ENCODE assay signal across 12 cellular contexts in the genomic region with DNA sequence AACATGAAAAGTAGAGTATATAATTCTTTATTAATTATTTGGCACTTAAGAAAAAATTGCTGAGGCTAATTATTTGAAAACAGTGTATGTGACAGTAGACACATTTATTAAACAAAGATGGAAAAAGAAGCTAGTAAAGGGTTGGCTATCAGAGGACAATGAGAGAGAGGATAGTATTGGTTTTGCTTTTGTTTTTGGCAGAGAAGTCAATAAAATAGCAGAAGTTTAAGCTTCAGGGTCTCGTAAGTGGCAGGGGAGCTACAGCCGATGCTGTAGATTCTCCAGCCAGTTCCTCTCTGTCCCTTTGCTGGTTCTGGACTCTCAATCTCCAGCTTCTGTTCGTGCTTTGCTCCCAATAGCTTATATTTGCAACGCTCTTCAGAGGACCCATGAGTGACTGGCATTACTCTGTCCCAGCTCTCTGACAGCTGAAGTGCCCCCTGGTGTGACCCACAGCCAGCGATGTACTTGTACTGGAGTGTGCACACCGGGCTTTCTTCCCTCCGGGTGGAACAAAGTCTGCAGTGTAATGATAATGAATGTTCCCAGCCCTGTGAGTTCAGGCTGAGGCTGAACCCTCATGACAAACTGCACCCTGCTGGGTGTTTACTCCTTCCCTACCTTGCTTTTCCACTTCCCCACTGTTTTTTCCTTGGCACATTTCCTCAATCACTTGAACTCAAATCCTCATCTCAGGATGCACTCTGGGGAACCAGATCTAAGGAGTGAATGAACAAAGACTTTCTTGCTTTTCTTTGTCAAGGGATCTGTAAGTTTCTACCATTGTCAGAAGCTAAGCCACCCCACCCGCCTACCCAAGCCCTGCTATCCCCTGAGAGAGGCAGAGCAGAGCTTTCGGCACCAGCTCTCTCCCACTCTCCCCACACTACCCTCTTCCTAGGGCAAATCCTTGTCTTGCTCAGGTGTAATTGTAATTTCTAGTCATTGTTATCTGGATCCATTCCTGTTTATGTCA.
DNase-seq lines count a peak whose midpoint lies in the region; ATAC-seq and TF ChIP-seq lines count a peak whose summit lies in the region.
"Had no signal": no experiment of that assay in that cellular context is flagged by ENCODE, and none has a peak within 500 bp of the region (broad histone marks: within the 10 kb centered on the region; RNA-seq: fewer than 3 reads in every experiment).

No MANE protein-coding gene starts in this region.

- intact Hi-C loops in heart right ventricle (cut with DNase I): loop anchor here in 1 of 10 donors (5.0 kb wide), 1 partner anchor 254 kb away; the partner anchor contains the start of gene LHFPL6

- POLR2A ChIA-PET in activated CD8-positive, alpha-beta T cell treated with anti-CD3 and anti-CD28 coated beads, Interleukin-2, amount 10 ng/mL, durations not matched to agents 7 days and 5 days (lab: Charles Lee): no interaction called here

- peak overlapping the region; percentile 60 for H3K4me2 ChIP-seq in GM23338

- H3F3A ChIP-seq in GM23338 (replicated peaks; ENCODE audit: low read depth): no peaks in the 10 kb centered on the region; the same call in 1 of the 2 replicates

- no peaks in the 10 kb centered on the region for H3K9me3 ChIP-seq in heart right ventricle

- CTCF ChIA-PET in activated CD8-positive, alpha-beta T cell treated with anti-CD3 and anti-CD28 coated beads, Interleukin-2, amount 10 ng/mL, durations not matched to agents 7 days and 5 days (lab: Charles Lee): no interaction called here

- 45 to 59% methylated on average over 9 of the region's 9 CpGs for WGBS in heart right ventricle, 2 donors

- peak overlapping the region; percentile 33 for H3K4me3 Mint-ChIP-seq in GM23338
- H3K4me3 Mint-ChIP-seq in neural crest cell: peak overlapping the region; percentile 3
- no peak overlapping the region for H3K4me3 Mint-ChIP-seq in activated CD8-positive, alpha-beta T cell treated with anti-CD3 and anti-CD28 coated beads, Interleukin-2, amount 10 ng/mL, durations not matched to agents 7 days and 5 days
- H3K4me3 Mint-ChIP-seq: activated naive CD8-positive, alpha-beta T cell treated with anti-CD3 and anti-CD28 coated beads, Interleukin-2, amount 50 U/mL, for 24 hours; B cell had no signal

- peaks cover 9% of the 10 kb centered on the region; the same call in 1 of the 2 replicates for H3K27me3 ChIP-seq in GM23338 (ENCODE audit: insufficient read depth)
- no peaks in the 10 kb centered on the region for H3K27me3 ChIP-seq in heart right ventricle

- H2AFZ ChIP-seq in GM23338: no peak overlapping the region

- ATAC-seq in GM23338: peak; percentile 93
- peak; percentile 82 to 96 (median 87) for ATAC-seq in heart right ventricle
- ATAC-seq in activated CD8-positive, alpha-beta T cell treated with anti-CD3 and anti-CD28 coated beads, Interleukin-2, amount 10 ng/mL, durations not matched to agents 7 days and 5 days: no peak
- ATAC-seq in HG02884 (IDR thresholded peaks at IDR 0.05; ENCODE audit: unreplicated experiment): no peak
- ATAC-seq: activated naive CD8-positive, alpha-beta T cell treated with anti-CD3 and anti-CD28 coated beads, Interleukin-2, amount 50 U/mL, for 24 hours; GM12878 had no signal

- H3K9me2 ChIP-seq in GM23338 (ENCODE audit: insufficient read depth): no peaks in the 10 kb centered on the region; the same call in 1 of the 2 replicates

- TF ChIP-seq CTCF in GM23338 (conservative IDR thresholded peaks at IDR 0.05; ENCODE audit: low read depth in 2 of 2) (no peak), heart right ventricle (IDR thresholded peaks at IDR 0.05) (peak in 2 of 9 donors; percentile 10 to 14), neural crest cell (conservative IDR thresholded peaks at IDR 0.05) (no peak)

- DNase-seq in GM23338 (ENCODE audit: low spot score): peak; percentile 68
- DNase-seq in NCI-H510A (lab: John Stamatoyannopoulos, UW): peak; percentile 0
- DNase-seq in heart right ventricle: peak; percentile 52 to 63
- peak; percentile 13 for DNase-seq in neural crest cell (ENCODE audit: low read depth, low spot score)
- DNase-seq in activated CD8-positive, alpha-beta T cell treated with anti-CD3 and anti-CD28 coated beads, Interleukin-2, amount 10 ng/mL, durations not matched to agents 7 days and 5 days: no peak
- DNase-seq in HCEC 1CT: no peak
- no peak for DNase-seq in 8988T
- DNase-seq: activated naive CD8-positive, alpha-beta T cell treated with anti-CD3 and anti-CD28 coated beads, Interleukin-2, amount 50 U/mL, for 24 hours; NCI-H1092 had no signal

- H3K36me3 Mint-ChIP-seq in GM23338 (ENCODE audit: low read depth) (no peaks in the 10 kb centered on the region; the same call in 2 of the 3 replicates), neural crest cell (ENCODE audit: low read depth) (peaks cover 13% of the 10 kb centered on the region)
- H3K36me3 Mint-ChIP-seq in activated CD8-positive, alpha-beta T cell treated with anti-CD3 and anti-CD28 coated beads, Interleukin-2, amount 10 ng/mL, durations not matched to agents 7 days and 5 days (ENCODE audit: low read depth): no peaks in the 10 kb centered on the region

- no peaks in the 10 kb centered on the region for H3K9me3 Mint-ChIP-seq in GM23338
- peaks cover 2% of the 10 kb centered on the region for H3K9me3 Mint-ChIP-seq in neural crest cell
- no peaks in the 10 kb centered on the region for H3K9me3 Mint-ChIP-seq in activated CD8-positive, alpha-beta T cell treated with anti-CD3 and anti-CD28 coated beads, Interleukin-2, amount 10 ng/mL, durations not matched to agents 7 days and 5 days (ENCODE audit: insufficient read depth)
- H3K9me3 Mint-ChIP-seq: activated naive CD8-positive, alpha-beta T cell treated with anti-CD3 and anti-CD28 coated beads, Interleukin-2, amount 50 U/mL, for 24 hours had no signal

- H3K4me1 ChIP-seq in GM23338 (ENCODE audit: insufficient read depth): peaks cover 38% of the 10 kb centered on the region
- peaks cover 11 to 72% (median 56%) of the 10 kb centered on the region in 9 donors for H3K4me1 ChIP-seq in heart right ventricle

- no peaks in the 10 kb centered on the region for H3K79me2 ChIP-seq in GM23338 (replicated peaks; ENCODE audit: insufficient read depth)

- H3K27me3 Mint-ChIP-seq in GM23338 (ENCODE audit: insufficient read depth, low read depth, poor library complexity): peaks cover 7% of the 10 kb centered on the region
- no peaks in the 10 kb centered on the region for H3K27me3 Mint-ChIP-seq in neural crest cell (ENCODE audit: low read depth)
- H3K27me3 Mint-ChIP-seq in activated CD8-positive, alpha-beta T cell treated with anti-CD3 and anti-CD28 coated beads, Interleukin-2, amount 10 ng/mL, durations not matched to agents 7 days and 5 days (ENCODE audit: low read depth): peaks cover 4% of the 10 kb centered on the region

- H3K4me1 Mint-ChIP-seq in GM23338: peaks cover 35% of the 10 kb centered on the region
- H3K4me1 Mint-ChIP-seq in neural crest cell: peaks cover 50% of the 10 kb centered on the region
- H3K4me1 Mint-ChIP-seq in activated CD8-positive, alpha-beta T cell treated with anti-CD3 and anti-CD28 coated beads, Interleukin-2, amount 10 ng/mL, durations not matched to agents 7 days and 5 days (ENCODE audit: low read depth): no peaks in the 10 kb centered on the region
- H3K4me1 Mint-ChIP-seq: activated naive CD8-positive, alpha-beta T cell treated with anti-CD3 and anti-CD28 coated beads, Interleukin-2, amount 50 U/mL, for 24 hours; B cell had no signal

- H4K20me1 ChIP-seq in GM23338 (replicated peaks; ENCODE audit: insufficient read depth): no peaks in the 10 kb centered on the region

- no peak overlapping the region for H3K27ac ChIP-seq in GM23338 (ENCODE audit: low read depth)
- peak overlapping the region in 8 of 10 donors; percentile 38 to 78 (median 62) for H3K27ac ChIP-seq in heart right ventricle

- H3K36me3 ChIP-seq in GM23338 (ENCODE audit: insufficient read depth) (no peaks in the 10 kb centered on the region), heart right ventricle (peaks cover 0 to 2% (median 0%) of the 10 kb centered on the region in 9 donors)

- no peak overlapping the region for H3K4me3 ChIP-seq in GM23338
- peak overlapping the region in 2 of 10 donors; percentile 1 to 21 for H3K4me3 ChIP-seq in heart right ventricle
- H3K4me3 ChIP-seq: GM12878 had no signal

- no peak overlapping the region for H3K27ac Mint-ChIP-seq in GM23338
- peak overlapping the region; percentile 32 for H3K27ac Mint-ChIP-seq in neural crest cell (ENCODE audit: unreplicated experiment)
- no peak overlapping the region for H3K27ac Mint-ChIP-seq in activated CD8-positive, alpha-beta T cell treated with anti-CD3 and anti-CD28 coated beads, Interleukin-2, amount 10 ng/mL, durations not matched to agents 7 days and 5 days
- H3K27ac Mint-ChIP-seq: activated naive CD8-positive, alpha-beta T cell treated with anti-CD3 and anti-CD28 coated beads, Interleukin-2, amount 50 U/mL, for 24 hours; B cell had no signal

TF ChIP-seq in GM23338, 12 proteins besides CTCF, POLR2A, EP300 and RAD21 (continues in another document):
- no peak for TF ChIP-seq STAT1 (IDR thresholded peaks at IDR 0.05; ENCODE audit: unreplicated experiment)

Comparison
In these comparisons a context has a peak if more than half of its experiments do, and no peak if none do; other contexts are left out.
1. ATAC-seq: peak in GM23338 (single experiment) and heart right ventricle (8 of 8); none in activated CD8-positive, alpha-beta T cell treated with anti-CD3 and anti-CD28 coated beads, Interleukin-2, amount 10 ng/mL, durations not matched to agents 7 days and 5 days (single experiment) and HG02884 (single experiment).
2. DNase-seq: peak in GM23338 (single experiment), NCI-H510A (single experiment), heart right ventricle (2 of 2) and neural crest cell (single experiment); none in activated CD8-positive, alpha-beta T cell treated with anti-CD3 and anti-CD28 coated beads, Interleukin-2, amount 10 ng/mL, durations not matched to agents 7 days and 5 days (single experiment), HCEC 1CT (single experiment) and 8988T (single experiment).